25 cellular contexts compared by ENCODE assay signal in the genomic region with DNA sequence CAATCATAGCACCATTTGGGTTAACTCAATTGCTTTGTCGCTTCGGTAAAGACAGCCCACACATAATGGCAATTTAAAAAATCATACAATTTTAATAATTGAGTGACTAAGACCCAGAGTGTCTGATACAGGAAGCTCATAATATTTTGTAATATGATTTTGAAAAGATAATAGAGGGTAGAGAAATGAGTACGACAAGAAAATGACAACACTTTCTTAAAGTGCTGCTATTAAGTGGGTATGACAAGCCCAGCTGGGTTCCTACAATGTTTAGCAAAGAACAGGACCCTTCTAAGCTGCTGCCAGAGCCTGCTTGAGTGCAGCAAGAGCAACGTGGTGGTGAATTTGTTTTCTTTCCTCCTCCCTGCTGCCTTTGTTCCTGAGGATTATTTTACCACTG.
A peak's percentile ranks its signal among the peaks of the same experiment; 100 is the strongest.
DNase-seq lines count a peak whose midpoint lies in the region; ATAC-seq and TF ChIP-seq lines count a peak whose summit lies in the region.
"Had no signal": no experiment of that assay in that cellular context is flagged by ENCODE, and none has a peak within 500 bp of the region (broad histone marks: within the 10 kb centered on the region; RNA-seq: fewer than 3 reads in every experiment).

No MANE protein-coding gene starts in this region.

- TF ChIP-seq CTCF in right atrium auricular region (IDR thresholded peaks at IDR 0.05) (no peak), nephron progenitor cell (IDR thresholded peaks at IDR 0.05) (no peak), vagina (IDR thresholded peaks at IDR 0.05) (no peak)

- DNase-seq in Right ventricle myocardium inferior (ENCODE audit: missing footprints) = no peak
- no peak for DNase-seq in right atrium auricular region (ENCODE audit: low spot score)
- DNase-seq in NCI-H69 (lab: John Stamatoyannopoulos, UW) = peak; percentile 87
- DNase-seq in nephron progenitor cell = no peak
- DNase-seq in vagina (ENCODE audit: extremely low spot score in 2 of 2) = no peak
- DNase-seq in effector memory CD8-positive, alpha-beta T cell = no peak
- no peak for DNase-seq in activated CD8-positive, alpha-beta memory T cell treated with anti-CD3 and anti-CD28 coated beads, Interleukin-2, amount 50 U/mL, for 4 hours
- DNase-seq: AML-193; CD4-positive, alpha-beta T cell; DMS79; EL; GDM1; GM23248; H7; Kasumi-1; NCI-H1092 treated with DMSO at 0.1 percent for 48 hours; NCI-H146; NCI-H1930; NCI-H446 treated with DMSO at 0.1 percent for 48 hours; NCI-H526 had no signal

- H3K4me1 Mint-ChIP-seq in nephron progenitor cell = peaks cover 17% of the 10 kb centered on the region
- no peaks in the 10 kb centered on the region for H3K4me1 Mint-ChIP-seq in effector memory CD8-positive, alpha-beta T cell (ENCODE audit: low read depth in 2 of 2)

- H3K4me3 Mint-ChIP-seq in nephron progenitor cell = no peak overlapping the region
- H3K4me3 Mint-ChIP-seq in effector memory CD8-positive, alpha-beta T cell = no peak overlapping the region
- H3K4me3 Mint-ChIP-seq: CD4-positive, alpha-beta T cell had no signal

- H3K4me1 ChIP-seq in right atrium auricular region (no peaks in the 10 kb centered on the region), vagina (no peaks in the 10 kb centered on the region)
- H3K4me1 ChIP-seq: BLaER1 treated with 17β-estradiol and CSF1 and Interleukin-3, amounts not matched to agents 10 nM and 100 nM had no signal

- ATAC-seq in Right ventricle myocardium inferior (peak; percentile 34), GM19351 (IDR thresholded peaks at IDR 0.05; ENCODE audit: unreplicated experiment) (no peak)
- no peak for ATAC-seq in effector memory CD8-positive, alpha-beta T cell (replicated peaks)
- ATAC-seq: HepG2, K562 had no signal

- TF ChIP-seq POLR2A in vagina (IDR thresholded peaks at IDR 0.05) = no peak

- H3K9me3 Mint-ChIP-seq in nephron progenitor cell = no peaks in the 10 kb centered on the region
- H3K9me3 Mint-ChIP-seq in effector memory CD8-positive, alpha-beta T cell = peaks cover 1 to 8% of the 10 kb centered on the region in 2 donors

- peak overlapping the region; percentile 13 for H3K27ac Mint-ChIP-seq in nephron progenitor cell
- no peak overlapping the region for H3K27ac Mint-ChIP-seq in effector memory CD8-positive, alpha-beta T cell
- H3K27ac Mint-ChIP-seq: CD4-positive, alpha-beta T cell had no signal

- intact Hi-C loops in Right ventricle myocardium inferior (cut with DNase I) = no loop called here
- intact Hi-C loops in vagina (cut with DNase I) = no loop called here

- H3K27ac ChIP-seq in right atrium auricular region (no peak overlapping the region), vagina (peak overlapping the region; percentile 66)
- H3K27ac ChIP-seq: BLaER1 treated with 17β-estradiol and CSF1 and Interleukin-3, amounts not matched to agents 10 nM and 100 nM; GM23248 had no signal

- H3K4me3 ChIP-seq in right atrium auricular region (no peak overlapping the region), vagina (no peak overlapping the region)
- H3K4me3 ChIP-seq: BLaER1 treated with 17β-estradiol and CSF1 and Interleukin-3, amounts not matched to agents 10 nM and 100 nM; GM12878; GM23248; K562 had no signal

- H3K27me3 ChIP-seq in right atrium auricular region (no peaks in the 10 kb centered on the region), vagina (no peaks in the 10 kb centered on the region)
- H3K27me3 ChIP-seq: BLaER1 treated with 17β-estradiol and CSF1 and Interleukin-3, amounts not matched to agents 10 nM and 100 nM had no signal

- no peaks in the 10 kb centered on the region for H3K36me3 Mint-ChIP-seq in nephron progenitor cell (ENCODE audit: low read depth)
- no peaks in the 10 kb centered on the region for H3K36me3 Mint-ChIP-seq in effector memory CD8-positive, alpha-beta T cell (ENCODE audit: insufficient read depth)

- H3K36me3 ChIP-seq in right atrium auricular region = no peaks in the 10 kb centered on the region
- no peaks in the 10 kb centered on the region for H3K36me3 ChIP-seq in vagina
- H3K36me3 ChIP-seq: BLaER1 treated with 17β-estradiol and CSF1 and Interleukin-3, amounts not matched to agents 10 nM and 100 nM had no signal

- H3K9me3 ChIP-seq in right atrium auricular region (no peaks in the 10 kb centered on the region), vagina (no peaks in the 10 kb centered on the region)
- H3K9me3 ChIP-seq: BLaER1 treated with 17β-estradiol and CSF1 and Interleukin-3, amounts not matched to agents 10 nM and 100 nM had no signal

- no peaks in the 10 kb centered on the region for H3K27me3 Mint-ChIP-seq in nephron progenitor cell (ENCODE audit: low read depth, poor library complexity)
- H3K27me3 Mint-ChIP-seq in effector memory CD8-positive, alpha-beta T cell = no peaks in the 10 kb centered on the region
- H3K27me3 Mint-ChIP-seq: CD4-positive, alpha-beta T cell had no signal
